In the genomic region with DNA sequence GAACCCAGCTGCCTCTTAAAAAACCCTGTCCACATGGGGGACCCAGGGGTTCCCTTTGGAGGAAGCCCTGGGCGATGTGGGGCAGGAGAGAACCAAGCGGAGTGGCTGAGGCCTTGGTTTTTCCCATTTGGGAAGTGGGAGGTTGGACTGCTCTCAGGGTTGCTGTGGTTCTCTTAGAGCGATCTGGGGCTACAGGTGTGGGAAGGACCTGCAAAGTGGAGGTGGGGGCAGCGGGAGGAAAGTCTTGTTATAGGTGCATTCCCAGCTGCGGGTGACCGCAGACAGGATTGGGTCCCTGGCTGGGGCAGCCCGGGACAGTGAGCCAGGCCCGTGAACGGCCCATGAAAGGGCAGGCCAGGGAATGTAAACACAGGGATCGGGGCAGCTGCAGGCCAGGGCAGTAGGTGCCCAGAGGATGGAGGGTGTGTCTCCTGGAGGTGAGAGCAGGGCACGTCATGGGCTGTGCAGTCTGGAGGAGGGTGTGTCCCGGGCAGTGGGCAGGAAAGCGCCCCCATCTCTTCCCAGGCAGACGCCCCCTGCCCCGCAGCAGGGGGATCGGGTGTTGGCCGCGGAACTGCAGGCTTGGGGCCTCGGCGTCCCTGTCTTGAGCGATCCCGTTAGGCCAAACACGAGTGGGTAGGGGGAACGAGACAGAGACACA, we compare ENCODE assay signal across 8 cellular contexts. TPM values are rescaled to one million over a fixed set of nuclear protein-coding genes. Genes with fewer than 3 reads are reported as not detected.
A peak's percentile ranks its signal among the peaks of the same experiment; 100 is the strongest.
DNase-seq lines count a peak whose midpoint lies in the region; ATAC-seq and TF ChIP-seq lines count a peak whose summit lies in the region.

No MANE protein-coding gene starts in this region.

- H3K4me3 Mint-ChIP-seq in activated CD8-positive, alpha-beta T cell treated with anti-CD3 and anti-CD28 coated beads, Interleukin-2, amount 10 ng/mL, durations not matched to agents 7 days and 5 days: peak overlapping the region; percentile 77

- no peaks in the 10 kb centered on the region for H3K27me3 Mint-ChIP-seq in activated CD8-positive, alpha-beta T cell treated with anti-CD3 and anti-CD28 coated beads, Interleukin-2, amount 10 ng/mL, durations not matched to agents 7 days and 5 days (ENCODE audit: low read depth)

- H3K27me3 ChIP-seq in iPS-15b (ENCODE audit: control insufficient read depth, insufficient read depth, low read length) (peaks cover 6% of the 10 kb centered on the region), spleen (replicated peaks in 1 of 7) (peaks cover 0 to 19% (median 4%) of the 10 kb centered on the region in 7 donors)

- no peak overlapping the region; the same call in 1 of the 2 replicates for H3K27ac ChIP-seq in HEK293 (ENCODE audit: extremely low read depth, low read depth, low read length)
- H3K27ac ChIP-seq in spleen: peak overlapping the region in 4 of 8 donors; percentile 85 to 90 (median 86)

- H3K4me1 ChIP-seq in HEK293 (ENCODE audit: control insufficient read depth, insufficient read depth, low read length) (no peaks in the 10 kb centered on the region), iPS-15b (ENCODE audit: control insufficient read depth, insufficient read depth, low read length) (peaks cover 5% of the 10 kb centered on the region), spleen (peaks cover 6 to 36% (median 29%) of the 10 kb centered on the region in 6 donors)

- H3K9me3 ChIP-seq in HEK293 (ENCODE audit: control insufficient read depth, insufficient read depth, low read depth, low read length) (no peaks in the 10 kb centered on the region), iPS-15b (ENCODE audit: control insufficient read depth, insufficient read depth, low read length) (no peaks in the 10 kb centered on the region), spleen (peaks cover 4 to 20% (median 16%) of the 10 kb centered on the region in 8 donors)

- H3K36me3 ChIP-seq in HEK293 (ENCODE audit: control insufficient read depth in 2 of 2, insufficient read depth in 1 of 2, low read length in 2 of 2) (peaks cover 0 to 35% of the 10 kb centered on the region in 2 experiments; a peak in 1 of 3 replicates), iPS-15b (ENCODE audit: control insufficient read depth, insufficient read depth, low read length) (peaks cover 13% of the 10 kb centered on the region), spleen (peaks cover 3 to 27% (median 13%) of the 10 kb centered on the region in 6 donors)

- peak overlapping the region; percentile 58 for H3K27ac Mint-ChIP-seq in activated CD8-positive, alpha-beta T cell treated with anti-CD3 and anti-CD28 coated beads, Interleukin-2, amount 10 ng/mL, durations not matched to agents 7 days and 5 days

- DNase-seq in activated CD8-positive, alpha-beta T cell treated with anti-CD3 and anti-CD28 coated beads, Interleukin-2, amount 10 ng/mL, durations not matched to agents 7 days and 5 days: no peak
- DNase-seq in spleen (no peak), NCI-H2227 (lab: John Stamatoyannopoulos, UW; ENCODE audit: unreplicated experiment) (no peak), NCI-H1105 (lab: John Stamatoyannopoulos, UW) (no peak)
- DNase-seq in activated CD4-positive, alpha-beta T cell treated with anti-CD3 and anti-CD28 coated beads for 1 hour: no peak

- ATAC-seq in activated CD8-positive, alpha-beta T cell treated with anti-CD3 and anti-CD28 coated beads, Interleukin-2, amount 10 ng/mL, durations not matched to agents 7 days and 5 days: no peak
- ATAC-seq in GM19397 (IDR thresholded peaks at IDR 0.05; ENCODE audit: unreplicated experiment): no peak

- TF ChIP-seq CTCF in HEK293 (tag by site-specific recombination; IDR thresholded peaks at IDR 0.05): peak; percentile 39; the same call in 1 of the 2 replicates
- TF ChIP-seq CTCF in spleen (IDR thresholded peaks at IDR 0.05 in 8 of 11, conservative IDR thresholded peaks at IDR 0.05 in 3 of 11): no peak

- H3K4me1 Mint-ChIP-seq in activated CD8-positive, alpha-beta T cell treated with anti-CD3 and anti-CD28 coated beads, Interleukin-2, amount 10 ng/mL, durations not matched to agents 7 days and 5 days (ENCODE audit: low read depth): peaks cover 24% of the 10 kb centered on the region

- H3K36me3 Mint-ChIP-seq in activated CD8-positive, alpha-beta T cell treated with anti-CD3 and anti-CD28 coated beads, Interleukin-2, amount 10 ng/mL, durations not matched to agents 7 days and 5 days (ENCODE audit: low read depth): peaks cover 31% of the 10 kb centered on the region

- intact Hi-C loops in spleen (cut with DNase I; ENCODE audit: low total_unique reads): no loop called here

- peaks cover 6% of the 10 kb centered on the region for H3K9me3 Mint-ChIP-seq in activated CD8-positive, alpha-beta T cell treated with anti-CD3 and anti-CD28 coated beads, Interleukin-2, amount 10 ng/mL, durations not matched to agents 7 days and 5 days (ENCODE audit: insufficient read depth)

- 37 to 54% (median 43%) methylated on average over 13 to 24 of the region's 24 CpGs for WGBS in spleen, 5 donors

- CTCF ChIA-PET in HEK293 (lab: Yijun Ruan, JAX): interaction anchor here (0.6 to 0.7 kb wide), 3 partner anchors 86 to 1781 kb away, joined by 3 read pairs; no protein-coding TSS in a partner anchor
- CTCF ChIA-PET in activated CD8-positive, alpha-beta T cell treated with anti-CD3 and anti-CD28 coated beads, Interleukin-2, amount 10 ng/mL, durations not matched to agents 7 days and 5 days (lab: Charles Lee): interaction anchor here (1.6 kb wide), 1 partner anchor 34 kb away, joined by 4 read pairs; no protein-coding TSS in a partner anchor

- H3K9ac ChIP-seq in iPS-15b (ENCODE audit: low read depth, low read length): no peak overlapping the region

- POLR2A ChIA-PET in HEK293 (lab: Yijun Ruan, JAX): interaction anchor here (0.6 to 1.3 kb wide), 5 partner anchors 27 to 86 kb away, joined by 3 to 7 read pairs (median 4); partner anchors contain the start of genes ALKBH7 and KHSRP
- POLR2A ChIA-PET in activated CD8-positive, alpha-beta T cell treated with anti-CD3 and anti-CD28 coated beads, Interleukin-2, amount 10 ng/mL, durations not matched to agents 7 days and 5 days (lab: Charles Lee): interaction anchor here (0.8 to 2.2 kb wide), 2 partner anchors 23 to 38 kb away, joined by 4 to 17 read pairs; partner anchors contain the start of gene DENND1C

- TF ChIP-seq POLR2A in spleen (IDR thresholded peaks at IDR 0.05): no peak

- H3K4me3 ChIP-seq in HEK293 (ENCODE audit: low read depth, low read length): peak overlapping the region; percentile 62
- peak overlapping the region; percentile 69 for H3K4me3 ChIP-seq in iPS-15b (ENCODE audit: low read depth, low read length)
- peak overlapping the region; percentile 38 to 84 (median 74) for H3K4me3 ChIP-seq in spleen

TF ChIP-seq in HEK293, 187 proteins besides CTCF, POLR2A, EP300 and RAD21 (continues in another document):
- TF ChIP-seq KLF1 (tag by site-specific recombination; IDR thresholded peaks at IDR 0.05) (peak; percentile 74), KLF10 (tag by site-specific recombination; IDR thresholded peaks at IDR 0.05) (peak; percentile 74), ZNF600 (tag by site-specific recombination; IDR thresholded peaks at IDR 0.05) (peak; percentile 42; the same call in 1 of the 2 replicates), ZNF223 (tag by site-specific recombination; IDR thresholded peaks at IDR 0.05) (no peak), SCRT1 (tag by site-specific recombination; IDR thresholded peaks at IDR 0.05; ENCODE audit: borderline replicate concordance) (0 out of 2 replicates have a peak, but pooled peaks have one; percentile 16), HIC1 (tag by site-specific recombination; IDR thresholded peaks at IDR 0.05) (peak; percentile 72; the same call in 1 of the 2 replicates), ZBTB48 (tag by site-specific recombination; IDR thresholded peaks at IDR 0.05) (peak; percentile 87), SP2 (tag by site-specific recombination; IDR thresholded peaks at IDR 0.05) (peak; percentile 42), ZSCAN30 (tag by site-specific recombination; IDR thresholded peaks at IDR 0.05) (no peak), ZBTB20 (tag by site-specific recombination; IDR thresholded peaks at IDR 0.05) (peak; percentile 32)

RNA-seq across cellular contexts. Expression of gene SLC25A23, which starts 0.8 kb away (rescaled TPM):
- total RNA-seq in activated CD8-positive, alpha-beta T cell treated with anti-CD3 and anti-CD28 coated beads, Interleukin-2, amount 10 ng/mL, durations not matched to agents 7 days and 5 days: 10 to 100 TPM; 27.5 to 28.0 TPM
- total RNA-seq in spleen: 10 to 100 TPM; 14.9 to 39.6 (median 19.6) TPM
- polyA plus RNA-seq in spleen: 10 to 100 TPM in 2 of 3 donors, 1 to 10 TPM in 1; 7.5 to 11.4 (median 10.5) TPM

RNA-seq across cellular contexts. Expression of gene CRB3, which starts 5.2 kb away (rescaled TPM):
- 1 to 10 TPM in 1 of 2 experiments, not detected in 1; 1.1 TPM for total RNA-seq in activated CD8-positive, alpha-beta T cell treated with anti-CD3 and anti-CD28 coated beads, Interleukin-2, amount 10 ng/mL, durations not matched to agents 7 days and 5 days
- 1 to 10 TPM in 5 of 7 donors, not detected in 2; 1.1 to 2.0 (median 1.3) TPM for total RNA-seq in spleen
- polyA plus RNA-seq in spleen: 1 to 10 TPM; 1.0 to 1.5 (median 1.1) TPM

RNA-seq across cellular contexts. Expression of gene DENND1C, which starts 22.8 kb away (rescaled TPM):
- total RNA-seq in activated CD8-positive, alpha-beta T cell treated with anti-CD3 and anti-CD28 coated beads, Interleukin-2, amount 10 ng/mL, durations not matched to agents 7 days and 5 days: 10 to 100 TPM; 94.1 to 97.5 TPM
- total RNA-seq in spleen: 10 to 100 TPM; 39.3 to 70.9 (median 58.5) TPM
- polyA plus RNA-seq in spleen: 10 to 100 TPM; 36.8 to 67.1 (median 65.1) TPM

RNA-seq across cellular contexts. Expression of gene SLC25A41, which starts 25.3 kb away (rescaled TPM):
- total RNA-seq in activated CD8-positive, alpha-beta T cell treated with anti-CD3 and anti-CD28 coated beads, Interleukin-2, amount 10 ng/mL, durations not matched to agents 7 days and 5 days: under 1 TPM; 0.16 to 0.18 TPM
- total RNA-seq in spleen: under 1 TPM in 1 of 7 donors, not detected in 6; 0.58 TPM
- under 1 TPM; 0.18 to 0.77 (median 0.35) TPM for polyA plus RNA-seq in spleen

RNA-seq across cellular contexts. Expression of gene KHSRP, which starts 34.2 kb away (rescaled TPM):
- total RNA-seq in activated CD8-positive, alpha-beta T cell treated with anti-CD3 and anti-CD28 coated beads, Interleukin-2, amount 10 ng/mL, durations not matched to agents 7 days and 5 days: 100 to 1,000 TPM; 345 to 354 TPM
- total RNA-seq in spleen: 100 to 1,000 TPM in 6 of 7 donors, 10 to 100 TPM in 1; 89.4 to 174 (median 155) TPM
- polyA plus RNA-seq in spleen: 100 to 1,000 TPM in 1 of 3 donors, 10 to 100 TPM in 2; 35.8 to 139 (median 55.3) TPM
